In genomic region chr16:3673201-3673600, GRCh38 we compare ENCODE assay signal across 28 cellular contexts.
"Had no signal": no experiment of that assay in that cellular context is flagged by ENCODE, and none has a peak within 500 bp of the region (broad histone marks: within the 10 kb centered on the region; RNA-seq: fewer than 3 reads in every experiment).

No MANE protein-coding gene starts in this region.

- H3K4me3 ChIP-seq: coronary artery, dorsolateral prefrontal cortex, left lung, lung, mucosa of descending colon, ovary, prostate gland, sigmoid colon, SK-N-MC, tibial nerve had no signal

- H3K27me3 Mint-ChIP-seq: activated CD4-positive, alpha-beta T cell treated with anti-CD3 and anti-CD28 coated beads, Interleukin-2, amount 10 ng/mL, durations not matched to agents 24 days and 14 days; activated CD8-positive, alpha-beta T cell treated with anti-CD3 and anti-CD28 coated beads for 36 hours; activated naive CD8-positive, alpha-beta T cell; stimulated activated naive B cell treated with anti-CD40 and anti-IgM and Interleukin-4, amounts not matched to agents 10 μg/mL and 1 μg/mL and 100 μg/mL, for 72 hours had no signal

- FAIRE-seq: astrocyte, small intestine had no signal

- H3K27ac ChIP-seq: brain microvascular endothelial cell, coronary artery, dorsolateral prefrontal cortex, left lung, ovary, prostate gland, sigmoid colon, SK-N-MC, tibial nerve, VCaP had no signal

- DNase-seq: activated CD4-positive, alpha-beta T cell treated with anti-CD3 and anti-CD28 coated beads, Interleukin-2, amount 10 ng/mL, durations not matched to agents 24 days and 14 days; activated CD8-positive, alpha-beta T cell treated with anti-CD3 and anti-CD28 coated beads for 36 hours; activated effector memory CD4-positive, alpha-beta T cell treated with Interleukin-2 at 50 U/mL for 16 hours; activated naive CD4-positive, alpha-beta T cell treated with Interleukin-2 at 50 U/mL for 16 hours; brain microvascular endothelial cell; dorsolateral prefrontal cortex; effector memory CD4-positive, alpha-beta T cell; foreskin fibroblast; mesendoderm; nephron progenitor cell; ovary; retina; sigmoid colon; small intestine; stimulated activated CD4-positive, alpha-beta T cell treated with anti-CD3 and anti-CD28 coated beads, Interleukin-4, amount 100 ng/mL, for 24 hours; stimulated activated naive B cell treated with anti-CD40 and anti-IgM and Interleukin-4, amounts not matched to agents 10 μg/mL and 1 μg/mL and 100 μg/mL, for 72 hours had no signal

- H3K4me3 Mint-ChIP-seq: activated CD4-positive, alpha-beta T cell treated with anti-CD3 and anti-CD28 coated beads, Interleukin-2, amount 10 ng/mL, durations not matched to agents 24 days and 14 days; activated CD8-positive, alpha-beta T cell treated with anti-CD3 and anti-CD28 coated beads for 36 hours; activated naive CD8-positive, alpha-beta T cell; nephron progenitor cell; stimulated activated naive B cell treated with anti-CD40 and anti-IgM and Interleukin-4, amounts not matched to agents 10 μg/mL and 1 μg/mL and 100 μg/mL, for 72 hours had no signal

- H3K27ac Mint-ChIP-seq: activated CD4-positive, alpha-beta T cell treated with anti-CD3 and anti-CD28 coated beads, Interleukin-2, amount 10 ng/mL, durations not matched to agents 24 days and 14 days; activated CD8-positive, alpha-beta T cell treated with anti-CD3 and anti-CD28 coated beads for 36 hours; activated naive CD8-positive, alpha-beta T cell; nephron progenitor cell had no signal

- H3K4me1 Mint-ChIP-seq: stimulated activated naive B cell treated with anti-CD40 and anti-IgM and Interleukin-4, amounts not matched to agents 10 μg/mL and 1 μg/mL and 100 μg/mL, for 72 hours had no signal

- H3K36me3 ChIP-seq: ovary, prostate gland had no signal

- H3K36me3 Mint-ChIP-seq: activated naive CD8-positive, alpha-beta T cell had no signal

- H3K9me3 ChIP-seq: left lung, mucosa of descending colon, ovary, prostate gland, sigmoid colon, tibial nerve had no signal

- H3K4me1 ChIP-seq: left lung, prostate gland, tibial nerve had no signal

- ATAC-seq: activated CD4-positive, CD25-positive, alpha-beta regulatory T cell treated with anti-CD3 and anti-CD28 coated beads, Interleukin-2, amount 50 U/mL, for 24 hours; activated CD8-positive, alpha-beta T cell treated with anti-CD3 and anti-CD28 coated beads for 36 hours; esophagus mucosa; left lung; mucosa of descending colon; stimulated activated naive B cell treated with anti-CD40 and anti-IgM and Interleukin-4, amounts not matched to agents 10 μg/mL and 1 μg/mL and 100 μg/mL, for 72 hours had no signal

- H3K9me3 Mint-ChIP-seq: activated CD4-positive, alpha-beta T cell treated with anti-CD3 and anti-CD28 coated beads, Interleukin-2, amount 10 ng/mL, durations not matched to agents 24 days and 14 days; activated CD8-positive, alpha-beta T cell treated with anti-CD3 and anti-CD28 coated beads for 36 hours; nephron progenitor cell; stimulated activated naive B cell treated with anti-CD40 and anti-IgM and Interleukin-4, amounts not matched to agents 10 μg/mL and 1 μg/mL and 100 μg/mL, for 72 hours had no signal
